11 cellular contexts compared by ENCODE assay signal in the genomic region with DNA sequence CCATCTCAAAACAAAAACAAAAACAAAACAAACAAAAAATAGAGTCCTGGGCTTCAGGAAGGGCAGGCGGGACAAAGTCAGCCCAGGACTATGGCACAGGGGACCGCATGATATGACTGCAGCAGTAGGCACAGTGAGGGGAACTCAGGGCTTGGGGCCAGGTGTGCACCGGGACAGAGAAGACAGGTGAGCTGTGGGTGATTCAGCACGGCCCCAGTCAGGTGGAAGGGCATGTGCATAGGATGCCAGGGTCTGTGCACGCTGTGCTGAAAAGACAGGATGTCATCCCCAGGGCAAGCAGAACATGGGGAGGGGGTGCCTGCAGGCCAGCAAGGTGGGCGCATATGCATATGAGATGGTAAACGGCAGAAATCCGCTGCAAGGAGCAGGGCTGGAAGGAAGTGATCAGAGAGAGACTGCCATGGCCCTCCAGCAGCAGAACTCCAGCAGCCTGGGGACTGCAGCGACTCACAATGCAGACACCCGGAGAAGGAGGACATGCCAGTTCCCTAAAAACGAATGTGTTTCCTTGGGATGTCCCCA. TPM values are rescaled to one million over a fixed set of nuclear protein-coding genes. Genes with fewer than 3 reads are reported as not detected.
DNase-seq lines count a peak whose midpoint lies in the region; ATAC-seq and TF ChIP-seq lines count a peak whose summit lies in the region.
"Had no signal": no experiment of that assay in that cellular context is flagged by ENCODE, and none has a peak within 500 bp of the region (broad histone marks: within the 10 kb centered on the region; RNA-seq: fewer than 3 reads in every experiment).

No MANE protein-coding gene starts in this region.

- H3K4me3 ChIP-seq in AG04449 (ENCODE audit: low read depth, low read length), result peak overlapping the region; percentile 9; the same call in 1 of the 2 replicates
- H3K4me3 ChIP-seq in HEK293 (ENCODE audit: low read depth, low read length), result no peak overlapping the region

- no peak overlapping the region for H3K27ac ChIP-seq in HEK293 (ENCODE audit: extremely low read depth, low read depth, low read length)

- H3K4me1 Mint-ChIP-seq in central memory CD8-positive, alpha-beta T cell, result peaks cover 59% of the 10 kb centered on the region
- H3K4me1 Mint-ChIP-seq in natural killer cell treated with Interleukin-12 subunit alpha and Interleukin-12 subunit beta and Interleukin-15 and Interleukin-18, amount 100 ng/mL, for 72 hours (ENCODE audit: low read depth in 2 of 2), result peaks cover 49 to 56% of the 10 kb centered on the region in 2 donors

- no peaks in the 10 kb centered on the region for H3K27me3 Mint-ChIP-seq in central memory CD8-positive, alpha-beta T cell
- no peaks in the 10 kb centered on the region for H3K27me3 Mint-ChIP-seq in natural killer cell treated with Interleukin-12 subunit alpha and Interleukin-12 subunit beta and Interleukin-15 and Interleukin-18, amount 100 ng/mL, for 72 hours
- H3K27me3 Mint-ChIP-seq: activated CD4-positive, alpha-beta T cell treated with anti-CD3 and anti-CD28 coated beads, Interleukin-2, amount 10 ng/mL, durations not matched to agents 24 days and 14 days had no signal

- no peaks in the 10 kb centered on the region for H3K9me3 ChIP-seq in HEK293 (ENCODE audit: control insufficient read depth, insufficient read depth, low read depth, low read length)

- H3K9me3 Mint-ChIP-seq in central memory CD8-positive, alpha-beta T cell, result no peaks in the 10 kb centered on the region
- no peaks in the 10 kb centered on the region for H3K9me3 Mint-ChIP-seq in natural killer cell treated with Interleukin-12 subunit alpha and Interleukin-12 subunit beta and Interleukin-15 and Interleukin-18, amount 100 ng/mL, for 72 hours
- H3K9me3 Mint-ChIP-seq: activated CD4-positive, alpha-beta T cell treated with anti-CD3 and anti-CD28 coated beads, Interleukin-2, amount 10 ng/mL, durations not matched to agents 24 days and 14 days had no signal

- no peak for ATAC-seq in central memory CD8-positive, alpha-beta T cell (replicated peaks; ENCODE audit: extremely low read depth, poor library complexity, severe bottlenecking)
- ATAC-seq in natural killer cell treated with Interleukin-12 subunit alpha and Interleukin-12 subunit beta and Interleukin-15 and Interleukin-18, amount 100 ng/mL, for 72 hours, result no peak
- no peak for ATAC-seq in GM18505 (IDR thresholded peaks at IDR 0.05; ENCODE audit: unreplicated experiment)
- ATAC-seq in HG03521 (IDR thresholded peaks at IDR 0.05; ENCODE audit: unreplicated experiment), result no peak

- peak overlapping the region; percentile 60 for H3K4me3 Mint-ChIP-seq in central memory CD8-positive, alpha-beta T cell
- H3K4me3 Mint-ChIP-seq in natural killer cell treated with Interleukin-12 subunit alpha and Interleukin-12 subunit beta and Interleukin-15 and Interleukin-18, amount 100 ng/mL, for 72 hours, result peak overlapping the region; percentile 59
- H3K4me3 Mint-ChIP-seq: activated CD4-positive, alpha-beta T cell treated with anti-CD3 and anti-CD28 coated beads, Interleukin-2, amount 10 ng/mL, durations not matched to agents 24 days and 14 days had no signal

- peaks cover 0 to 3% of the 10 kb centered on the region in 2 experiments; a peak in 2 of 3 replicates for H3K36me3 ChIP-seq in HEK293 (ENCODE audit: control insufficient read depth in 2 of 2, insufficient read depth in 1 of 2, low read length in 2 of 2)

- peaks cover 2% of the 10 kb centered on the region for H3K36me3 Mint-ChIP-seq in central memory CD8-positive, alpha-beta T cell (ENCODE audit: insufficient read depth)
- H3K36me3 Mint-ChIP-seq in natural killer cell treated with Interleukin-12 subunit alpha and Interleukin-12 subunit beta and Interleukin-15 and Interleukin-18, amount 100 ng/mL, for 72 hours, result no peaks in the 10 kb centered on the region

- H3K27ac Mint-ChIP-seq in central memory CD8-positive, alpha-beta T cell (ENCODE audit: low read depth), result peak overlapping the region; percentile 74
- peak overlapping the region; percentile 33 to 56 for H3K27ac Mint-ChIP-seq in natural killer cell treated with Interleukin-12 subunit alpha and Interleukin-12 subunit beta and Interleukin-15 and Interleukin-18, amount 100 ng/mL, for 72 hours
- H3K27ac Mint-ChIP-seq: activated CD4-positive, alpha-beta T cell treated with anti-CD3 and anti-CD28 coated beads, Interleukin-2, amount 10 ng/mL, durations not matched to agents 24 days and 14 days had no signal

- POLR2A ChIA-PET in AG04449 (lab: Yijun Ruan, JAX), result interaction anchor here (0.8 kb wide), 1 partner anchor 12 kb away, joined by 3 read pairs; no protein-coding TSS in a partner anchor
- POLR2A ChIA-PET in HEK293 (lab: Yijun Ruan, JAX), result no interaction called here

- DNase-seq in AG04449 (ENCODE audit: low read depth, low spot score), result no peak
- no peak for DNase-seq in central memory CD8-positive, alpha-beta T cell (ENCODE audit: low spot score in 2 of 2)
- no peak for DNase-seq in natural killer cell treated with Interleukin-12 subunit alpha and Interleukin-12 subunit beta and Interleukin-15 and Interleukin-18, amount 100 ng/mL, for 72 hours (ENCODE audit: low spot score)
- no peak for DNase-seq in NK-92 treated with Interleukin-12 subunit alpha and Interleukin-12 subunit beta, amount 100 ng/mL, for 24 hours (lab: John Stamatoyannopoulos, UW)
- DNase-seq in NCI-H524 (lab: John Stamatoyannopoulos, UW), result no peak
- DNase-seq: activated CD4-positive, alpha-beta T cell treated with anti-CD3 and anti-CD28 coated beads, Interleukin-2, amount 10 ng/mL, durations not matched to agents 24 days and 14 days had no signal

- TF ChIP-seq CTCF in AG04449 (IDR thresholded peaks at IDR 0.05; ENCODE audit: insufficient read depth, low read length, missing control alignments) (no peak), HEK293 (tag by site-specific recombination; IDR thresholded peaks at IDR 0.05) (no peak)

- CTCF ChIA-PET in AG04449 (lab: Yijun Ruan, JAX) (interaction anchor here (0.8 to 2.2 kb wide), 2 partner anchors 12 to 15 kb away, joined by 3 to 9 read pairs; no protein-coding TSS in a partner anchor), HEK293 (lab: Yijun Ruan, JAX) (interaction anchor here (3.6 kb wide), 1 partner anchor 14 kb away, joined by 20 read pairs; no protein-coding TSS in a partner anchor)

- no peak for TF ChIP-seq POLR2A in GM18505 (IDR thresholded peaks at IDR 0.05; ENCODE audit: borderline replicate concordance, extremely low read depth, insufficient read depth, insufficient read length)

- H3K4me1 ChIP-seq in HEK293 (ENCODE audit: control insufficient read depth, insufficient read depth, low read length), result peaks cover 7% of the 10 kb centered on the region

TF ChIP-seq in HEK293, 187 proteins besides CTCF, POLR2A, EP300 and RAD21:
- TF ChIP-seq ZIC2 (tag by site-specific recombination; IDR thresholded peaks at IDR 0.05) (no peak), KLF1 (tag by site-specific recombination; IDR thresholded peaks at IDR 0.05) (0 out of 2 replicates have a peak, but pooled peaks have one; percentile 3)

RNA-seq across cellular contexts. Expression of a gene that starts 15.0 kb away (rescaled TPM):
- 10 to 100 TPM; 66.6 to 78.4 TPM for total RNA-seq in natural killer cell treated with Interleukin-12 subunit alpha and Interleukin-12 subunit beta and Interleukin-15 and Interleukin-18, amount 100 ng/mL, for 72 hours

RNA-seq across cellular contexts. Expression of a gene that starts 39.2 kb away (rescaled TPM):
- not detected for total RNA-seq in natural killer cell treated with Interleukin-12 subunit alpha and Interleukin-12 subunit beta and Interleukin-15 and Interleukin-18, amount 100 ng/mL, for 72 hours
- total RNA-seq: activated CD4-positive, alpha-beta T cell treated with anti-CD3 and anti-CD28 coated beads, Interleukin-2, amount 10 ng/mL, durations not matched to agents 24 days and 14 days; myocyte; NCI-H460 had no signal

RNA-seq across cellular contexts. Expression of a gene that starts 39.5 kb away (rescaled TPM):
- 1 to 10 TPM; 3.3 to 7.5 TPM for total RNA-seq in natural killer cell treated with Interleukin-12 subunit alpha and Interleukin-12 subunit beta and Interleukin-15 and Interleukin-18, amount 100 ng/mL, for 72 hours
